Comparison of ENCODE assay signal across 22 cellular contexts in genomic region chr2:133599813-133600212, GRCh38. TPM values are rescaled to one million over a fixed set of nuclear protein-coding genes. Genes with fewer than 3 reads are reported as not detected.
DNase-seq lines count a peak whose midpoint lies in the region; ATAC-seq, FAIRE-seq and TF ChIP-seq lines count a peak whose summit lies in the region.
"Had no signal": no experiment of that assay in that cellular context is flagged by ENCODE, and none has a peak within 500 bp of the region (broad histone marks: within the 10 kb centered on the region; RNA-seq: fewer than 3 reads in every experiment).

No MANE protein-coding gene starts in this region.

- H2AFZ ChIP-seq in HepG2 (ENCODE audit: low read length): no peak overlapping the region
- H2AFZ ChIP-seq: GM23248 had no signal

- peaks cover 8% of the 10 kb centered on the region for H3K36me3 Mint-ChIP-seq in neural crest cell (ENCODE audit: low read depth)
- no peaks in the 10 kb centered on the region for H3K36me3 Mint-ChIP-seq in activated T-helper 1 cell treated with anti-CD3 and anti-CD28 coated beads, Interleukin-12 subunit alpha, Interleukin-12 subunit beta, Interleukin-2, Interleukin-4 antibody, amounts not matched to agents 30 ng/mL and 10 ng/mL and 1 ng/mL, durations not matched to agents 14 hours and 24 hours and 36 hours (ENCODE audit: low read depth)
- H3K36me3 Mint-ChIP-seq: CD4-positive, alpha-beta memory T cell had no signal

- no peaks in the 10 kb centered on the region for H3K36me3 ChIP-seq in liver (ENCODE audit: control insufficient read depth in 4 of 4, insufficient read depth in 3 of 4, low read depth in 1 of 4, low read length in 3 of 4)
- no peaks in the 10 kb centered on the region for H3K36me3 ChIP-seq in HepG2 (replicated peaks in 1 of 2; ENCODE audit: control insufficient read depth in 1 of 2, insufficient read depth in 2 of 2, low read length in 2 of 2)
- no peaks in the 10 kb centered on the region for H3K36me3 ChIP-seq in ectodermal cell (ENCODE audit: control insufficient read depth, insufficient read depth, low read length)
- H3K36me3 ChIP-seq: BLaER1, SJCRH30 had no signal

- H3K4me3 Mint-ChIP-seq in neural crest cell: peak overlapping the region; percentile 47
- no peak overlapping the region for H3K4me3 Mint-ChIP-seq in activated T-helper 1 cell treated with anti-CD3 and anti-CD28 coated beads, Interleukin-12 subunit alpha, Interleukin-12 subunit beta, Interleukin-2, Interleukin-4 antibody, amounts not matched to agents 30 ng/mL and 10 ng/mL and 1 ng/mL, durations not matched to agents 14 hours and 24 hours and 36 hours
- H3K4me3 Mint-ChIP-seq: CD4-positive, alpha-beta memory T cell had no signal

- CTCF ChIA-PET in HepG2 (lab: Yijun Ruan, JAX; ENCODE audit: low intra/inter-chr PET ratio, low total read pairs): no interaction called here

- H3K4me1 ChIP-seq in liver (ENCODE audit: control insufficient read depth in 4 of 4, insufficient read depth in 4 of 4, low read length in 3 of 4) (peaks cover 5 to 16% (median 7%) of the 10 kb centered on the region in 4 donors), HepG2 (ENCODE audit: insufficient read depth, low read length) (no peaks in the 10 kb centered on the region), ectodermal cell (ENCODE audit: control insufficient read depth, insufficient read depth, low read length) (peaks cover 17% of the 10 kb centered on the region)
- H3K4me1 ChIP-seq: A549, SJCRH30 had no signal

- TF ChIP-seq EP300 in HepG2 (IDR thresholded peaks at IDR 0.05; ENCODE audit: low read depth in 2 of 2, low read length in 2 of 2) (no peak), HepG2 (CRISPR knock-in tag; IDR thresholded peaks at IDR 0.05; ENCODE audit: borderline replicate concordance) (no peak)

- no TSS peak for BruUV-seq in HepG2 (replicated peaks; lab: Mats Ljungman, UMichigan)

- no peak for DNase-seq in HepG2 (ENCODE audit: low spot score)
- no peak for DNase-seq in neural crest cell (ENCODE audit: low read depth, low spot score)
- DNase-seq in SKM-1 treated with dmso at 0.1 percent for 144 hours (lab: John Stamatoyannopoulos, UW; ENCODE audit: unreplicated experiment): no peak
- DNase-seq in hippocampal formation (lab: John Stamatoyannopoulos, UW): no peak
- DNase-seq in activated T-helper 1 cell treated with anti-CD3 and anti-CD28 coated beads, Interleukin-12 subunit alpha, Interleukin-12 subunit beta, Interleukin-2, Interleukin-4 antibody, amounts not matched to agents 30 ng/mL and 10 ng/mL and 1 ng/mL, durations not matched to agents 14 hours and 24 hours and 36 hours (ENCODE audit: low spot score): no peak
- DNase-seq: CD4-positive, alpha-beta memory T cell; DMS153; GM23248; MM.1S; NCI-H1105; NCI-H226; NCI-H526; PC-3; RPMI8226; SJCRH30 had no signal

- no peaks in the 10 kb centered on the region for H4K20me1 ChIP-seq in HepG2 (ENCODE audit: insufficient read depth, low read length)
- H4K20me1 ChIP-seq: BLaER1 had no signal

- no peak overlapping the region for H3K9ac ChIP-seq in liver (ENCODE audit: low read depth in 1 of 2, low read length in 2 of 2)
- H3K9ac ChIP-seq in HepG2 (ENCODE audit: insufficient read depth, low read depth, low read length): no peak overlapping the region
- H3K9ac ChIP-seq: BLaER1, GM23248 had no signal

- 71% methylated on average over 10 of the region's 10 CpGs for WGBS in liver
- WGBS in HepG2 (ENCODE audit: low lambda C conversion rate): 38% methylated on average over 10 of the region's 10 CpGs
- WGBS in ectodermal cell, 2 experiments: 87 to 88% methylated on average over 10 of the region's 10 CpGs

- peaks cover 75% of the 10 kb centered on the region for H3K4me1 Mint-ChIP-seq in neural crest cell
- H3K4me1 Mint-ChIP-seq in activated T-helper 1 cell treated with anti-CD3 and anti-CD28 coated beads, Interleukin-12 subunit alpha, Interleukin-12 subunit beta, Interleukin-2, Interleukin-4 antibody, amounts not matched to agents 30 ng/mL and 10 ng/mL and 1 ng/mL, durations not matched to agents 14 hours and 24 hours and 36 hours (ENCODE audit: low read depth): no peaks in the 10 kb centered on the region
- H3K4me1 Mint-ChIP-seq: CD4-positive, alpha-beta memory T cell had no signal

- H3K27ac Mint-ChIP-seq in neural crest cell (ENCODE audit: unreplicated experiment): peak overlapping the region; percentile 96
- no peak overlapping the region for H3K27ac Mint-ChIP-seq in activated T-helper 1 cell treated with anti-CD3 and anti-CD28 coated beads, Interleukin-12 subunit alpha, Interleukin-12 subunit beta, Interleukin-2, Interleukin-4 antibody, amounts not matched to agents 30 ng/mL and 10 ng/mL and 1 ng/mL, durations not matched to agents 14 hours and 24 hours and 36 hours
- H3K27ac Mint-ChIP-seq: CD4-positive, alpha-beta memory T cell had no signal

- no peak overlapping the region for H3K4me3 ChIP-seq in liver (ENCODE audit: low read depth in 1 of 3, low read length in 3 of 3)
- no peak overlapping the region for H3K4me3 ChIP-seq in HepG2 (replicated peaks in 1 of 3; ENCODE audit: insufficient read depth in 1 of 3, low read depth in 2 of 3, low read length in 3 of 3)
- no peak overlapping the region for H3K4me3 ChIP-seq in ectodermal cell (ENCODE audit: insufficient read depth, low read depth, low read length)
- H3K4me3 ChIP-seq: A549, BLaER1, GM12878, GM23248, SJCRH30 had no signal

- peaks cover 9% of the 10 kb centered on the region for H3K9me3 Mint-ChIP-seq in neural crest cell
- peaks cover 3% of the 10 kb centered on the region for H3K9me3 Mint-ChIP-seq in activated T-helper 1 cell treated with anti-CD3 and anti-CD28 coated beads, Interleukin-12 subunit alpha, Interleukin-12 subunit beta, Interleukin-2, Interleukin-4 antibody, amounts not matched to agents 30 ng/mL and 10 ng/mL and 1 ng/mL, durations not matched to agents 14 hours and 24 hours and 36 hours

- intact Hi-C loops in HepG2 (cut with micrococcal nuclease; ENCODE audit: unreplicated experiment): no loop called here
- intact Hi-C loops in activated T-helper 1 cell treated with anti-CD3 and anti-CD28 coated beads, Interleukin-12 subunit alpha, Interleukin-12 subunit beta, Interleukin-2, Interleukin-4 antibody, amounts not matched to agents 30 ng/mL and 10 ng/mL and 1 ng/mL, durations not matched to agents 14 hours and 24 hours and 36 hours (cut with micrococcal nuclease): no loop called here

- POLR2A ChIA-PET in HepG2 (lab: Yijun Ruan, JAX): no interaction called here

- TF ChIP-seq CTCF in liver (IDR thresholded peaks at IDR 0.05; ENCODE audit: low read depth, low read length, missing input control) (no peak), HepG2 (CRISPR knock-in tag; IDR thresholded peaks at IDR 0.05) (no peak), neural crest cell (conservative IDR thresholded peaks at IDR 0.05) (no peak)

- ATAC-seq in HepG2 (no peak), GM18519 (IDR thresholded peaks at IDR 0.05; ENCODE audit: low FRiP score, unreplicated experiment) (no peak)
- ATAC-seq: A549, GM12878, HCT116, PC-3 had no signal

- in situ Hi-C loops in HepG2 (cut with HindIII; ENCODE audit: extremely low pct_ligation_motif_present, low pct_unique_long_range_greater_than_20kb): no loop called here

- H3K27ac ChIP-seq in liver (ENCODE audit: low read depth in 1 of 2, low read length in 2 of 2) (peak overlapping the region; percentile 16 to 81), HepG2 (ENCODE audit: extremely low read length, insufficient read depth, low read length) (no peak overlapping the region), ectodermal cell (ENCODE audit: insufficient read depth, low read depth, low read length, poor library complexity, severe bottlenecking) (peak overlapping the region; percentile 47)
- H3K27ac ChIP-seq: A549, BLaER1, GM23248, SJCRH30 had no signal

- TF ChIP-seq RAD21 in liver (IDR thresholded peaks at IDR 0.05): no peak
- TF ChIP-seq RAD21 in HepG2 (CRISPR knock-in tag; IDR thresholded peaks at IDR 0.05): no peak

- H3K27me3 ChIP-seq in liver (ENCODE audit: control insufficient read depth in 4 of 4, insufficient read depth in 4 of 4, low read length in 3 of 4) (no peaks in the 10 kb centered on the region), HepG2 (ENCODE audit: control insufficient read depth in 1 of 2, insufficient read depth in 2 of 2, low read length in 2 of 2) (peaks cover 0 to 5% of the 10 kb centered on the region in 2 experiments; a peak in 3 of 5 replicates), ectodermal cell (ENCODE audit: control insufficient read depth, insufficient read depth, low read length, poor library complexity, severe bottlenecking) (no peaks in the 10 kb centered on the region)
- H3K27me3 ChIP-seq: BLaER1, SJCRH30 had no signal

- H3K4me2 ChIP-seq in HepG2 (ENCODE audit: low read depth, low read length): no peak overlapping the region
- H3K4me2 ChIP-seq: A549 had no signal

- no peaks in the 10 kb centered on the region for H3K27me3 Mint-ChIP-seq in neural crest cell (ENCODE audit: low read depth)
- no peaks in the 10 kb centered on the region for H3K27me3 Mint-ChIP-seq in activated T-helper 1 cell treated with anti-CD3 and anti-CD28 coated beads, Interleukin-12 subunit alpha, Interleukin-12 subunit beta, Interleukin-2, Interleukin-4 antibody, amounts not matched to agents 30 ng/mL and 10 ng/mL and 1 ng/mL, durations not matched to agents 14 hours and 24 hours and 36 hours (ENCODE audit: insufficient read depth)

- no peak for FAIRE-seq in HepG2 (lab: Jason Lieb, UNC)
- FAIRE-seq: A549, GM12878 had no signal

- no peaks in the 10 kb centered on the region for H3K79me2 ChIP-seq in HepG2 (ENCODE audit: insufficient read depth, low read length)

- no peaks in the 10 kb centered on the region for H3K9me3 ChIP-seq in liver (ENCODE audit: control insufficient read depth in 4 of 4, low read length in 3 of 4)
- no peaks in the 10 kb centered on the region for H3K9me3 ChIP-seq in HepG2 (ENCODE audit: low read length)
- H3K9me3 ChIP-seq in ectodermal cell (ENCODE audit: control insufficient read depth, low read length): no peaks in the 10 kb centered on the region
- H3K9me3 ChIP-seq: A549, BLaER1, SJCRH30 had no signal

- TF ChIP-seq POLR2A in HepG2 (IDR thresholded peaks at IDR 0.05; ENCODE audit: insufficient read depth in 1 of 2, low read depth in 2 of 2, low read length in 2 of 2): no peak

RNA-seq across cellular contexts. Expression of gene NCKAP5, which starts 31.6 kb away (rescaled TPM):
- 1 to 10 TPM; 2.7 to 2.8 TPM for total RNA-seq in liver
- 1 to 10 TPM in 1 of 2 donors, under 1 TPM in 1; 0.57 to 2.2 TPM for polyA plus RNA-seq in liver
- total RNA-seq in HepG2 (2016; rRNA removed; fragmentation: Illumina TruSeq; extraction: Trizol): not detected in 2 replicates
- total RNA-seq in HepG2 (2016; cell fraction: cytosol; rRNA removed; fragmentation: Illumina TruSeq; extraction: Trizol; ENCODE audit: low read depth): not detected in 2 replicates
- not detected in 2 replicates for total RNA-seq in HepG2 (2016; cell fraction: insoluble cytoplasmic fraction; rRNA removed; fragmentation: Illumina TruSeq; extraction: Trizol)
- not detected in 2 replicates for total RNA-seq in HepG2 (2016; cell fraction: membrane; rRNA removed; fragmentation: Illumina TruSeq; extraction: Trizol)
- not detected in 2 replicates for total RNA-seq in HepG2 (2016; cell fraction: nucleus; rRNA removed; fragmentation: Illumina TruSeq; extraction: Trizol)
- polyA plus RNA-seq in HepG2 (2011; rRNA removed): 0.01 and 0.04 TPM in 2 replicates
- 0.01 TPM in 1 of 2 replicates, not detected in the other for polyA plus RNA-seq in HepG2 (2011; cell fraction: cytosol; rRNA removed)
- polyA plus RNA-seq in HepG2 (2011; cell fraction: nucleus; rRNA removed): 0.02 TPM in 1 of 2 replicates, not detected in the other
- polyA plus RNA-seq in HepG2 (2012): not detected in 2 replicates
- polyA plus RNA-seq in HepG2 (2016; cell fraction: cytosol; fragmentation: Illumina TruSeq; extraction: Trizol; ENCODE audit: low read depth): not detected in 2 replicates
- not detected in 2 replicates for polyA plus RNA-seq in HepG2 (2016; cell fraction: insoluble cytoplasmic fraction; fragmentation: Illumina TruSeq; extraction: Trizol; ENCODE audit: low read depth)
- polyA plus RNA-seq in HepG2 (2016; cell fraction: membrane; fragmentation: Illumina TruSeq; extraction: Trizol; ENCODE audit: low read depth): not detected in 2 replicates
- polyA plus RNA-seq in HepG2 (2016; cell fraction: nucleus; fragmentation: Illumina TruSeq; extraction: Trizol; ENCODE audit: insufficient read depth, low read depth): not detected in 2 replicates
- 0.06 and 5.5 TPM in 2 replicates for polyA minus RNA-seq in HepG2 (2011; rRNA and poly(A)+ RNA removed; ENCODE audit: low replicate concordance)
- not detected in 2 replicates for polyA minus RNA-seq in HepG2 (2011; cell fraction: cytosol; rRNA and poly(A)+ RNA removed)
- 0.13 and 0.75 TPM in 2 replicates for polyA minus RNA-seq in HepG2 (2011; cell fraction: nucleus; rRNA and poly(A)+ RNA removed)
- polyA plus RNA-seq in ectodermal cell (2013, experiment 1 of 4): 2.4 TPM
- polyA plus RNA-seq in ectodermal cell (2013, experiment 2 of 4): 1.8 TPM
- 1.2 TPM for polyA plus RNA-seq in ectodermal cell (2013, experiment 3 of 4)
- polyA plus RNA-seq in ectodermal cell (2013, experiment 4 of 4): 1.4 TPM
- total RNA-seq in neural crest cell: 22.8 and 27.9 TPM in 2 replicates
- total RNA-seq in activated T-helper 1 cell treated with anti-CD3 and anti-CD28 coated beads, Interleukin-12 subunit alpha, Interleukin-12 subunit beta, Interleukin-2, Interleukin-4 antibody, amounts not matched to agents 30 ng/mL and 10 ng/mL and 1 ng/mL, durations not matched to agents 14 hours and 24 hours and 36 hours: not detected in 2 replicates
- total RNA-seq: CD4-positive, alpha-beta memory T cell; SJCRH30 had no signal
- polyA plus RNA-seq: CD4-positive, alpha-beta memory T cell had no signal
